In the genomic region with DNA sequence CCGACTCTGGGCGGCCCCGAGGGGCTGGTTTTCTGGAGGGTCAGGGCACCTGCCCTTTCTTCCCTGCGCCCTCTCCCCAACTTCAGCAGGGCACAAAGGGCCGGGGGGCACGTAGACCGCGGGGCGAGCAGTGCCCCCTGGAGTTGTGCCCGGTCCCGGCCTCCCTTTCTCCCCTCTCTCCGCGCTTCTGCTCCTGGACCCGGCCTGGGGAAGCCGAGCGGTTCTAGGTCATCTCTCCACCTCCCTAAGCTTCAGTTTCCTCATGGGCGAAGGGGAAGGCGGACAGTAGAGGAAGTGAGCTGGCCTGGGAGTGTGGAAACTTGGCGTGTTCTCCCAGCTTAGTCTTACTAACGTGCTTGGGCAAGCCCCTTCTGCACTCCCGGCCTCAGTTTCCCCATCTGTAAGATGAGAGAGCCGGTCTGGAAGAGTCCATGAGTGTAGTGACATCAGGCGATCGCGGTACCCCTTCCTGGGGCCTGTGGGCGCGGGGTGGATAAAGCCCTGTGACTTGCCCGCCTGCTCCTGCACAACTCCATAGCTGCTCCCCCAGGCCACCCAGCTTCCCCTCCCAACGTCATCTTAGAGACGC, we compare ENCODE assay signal across 1 cellular context.
TF ChIP-seq lines count a peak whose summit lies in the region.

No MANE protein-coding gene starts in this region.

TF ChIP-seq in SK-N-SH, 30 proteins besides CTCF, POLR2A, EP300 and RAD21 (continued from another document):
- TF ChIP-seq, protein P1, sequence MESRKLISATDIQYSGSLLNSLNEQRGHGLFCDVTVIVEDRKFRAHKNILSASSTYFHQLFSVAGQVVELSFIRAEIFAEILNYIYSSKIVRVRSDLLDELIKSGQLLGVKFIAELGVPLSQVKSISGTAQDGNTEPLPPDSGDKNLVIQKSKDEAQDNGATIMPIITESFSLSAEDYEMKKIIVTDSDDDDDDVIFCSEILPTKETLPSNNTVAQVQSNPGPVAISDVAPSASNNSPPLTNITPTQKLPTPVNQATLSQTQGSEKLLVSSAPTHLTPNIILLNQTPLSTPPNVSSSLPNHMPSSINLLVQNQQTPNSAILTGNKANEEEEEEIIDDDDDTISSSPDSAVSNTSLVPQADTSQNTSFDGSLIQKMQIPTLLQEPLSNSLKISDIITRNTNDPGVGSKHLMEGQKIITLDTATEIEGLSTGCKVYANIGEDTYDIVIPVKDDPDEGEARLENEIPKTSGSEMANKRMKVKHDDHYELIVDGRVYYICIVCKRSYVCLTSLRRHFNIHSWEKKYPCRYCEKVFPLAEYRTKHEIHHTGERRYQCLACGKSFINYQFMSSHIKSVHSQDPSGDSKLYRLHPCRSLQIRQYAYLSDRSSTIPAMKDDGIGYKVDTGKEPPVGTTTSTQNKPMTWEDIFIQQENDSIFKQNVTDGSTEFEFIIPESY (IDR thresholded peaks at IDR 0.05; ENCODE audit: borderline replicate concordance, low read depth) = no peak
- TF ChIP-seq, protein P2, sequence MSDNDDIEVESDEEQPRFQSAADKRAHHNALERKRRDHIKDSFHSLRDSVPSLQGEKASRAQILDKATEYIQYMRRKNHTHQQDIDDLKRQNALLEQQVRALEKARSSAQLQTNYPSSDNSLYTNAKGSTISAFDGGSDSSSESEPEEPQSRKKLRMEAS (IDR thresholded peaks at IDR 0.05; ENCODE audit: low read depth) = no peak
- TF ChIP-seq GABPA (IDR thresholded peaks at IDR 0.05; ENCODE audit: low read depth) = no peak
- no peak for TF ChIP-seq SIN3A (IDR thresholded peaks at IDR 0.05; ENCODE audit: borderline replicate concordance, low read depth, low read length)
- no peak for TF ChIP-seq TCF12 (IDR thresholded peaks at IDR 0.05)
- TF ChIP-seq CHD2 (IDR thresholded peaks at IDR 0.05; ENCODE audit: low read length, partially characterized antibody) = no peak
TF ChIP-seq in SK-N-SH: peak in this region for 0.
